Comparison of ENCODE assay signal across 27 cellular contexts in genomic region chr12:81070846-81071245, GRCh38. TPM values are rescaled to one million over a fixed set of nuclear protein-coding genes. Genes with fewer than 3 reads are reported as not detected.
"Had no signal": no experiment of that assay in that cellular context is flagged by ENCODE, and none has a peak within 500 bp of the region (broad histone marks: within the 10 kb centered on the region; RNA-seq: fewer than 3 reads in every experiment).

No MANE protein-coding gene starts in this region.

- DNase-seq: activated B cell treated with CpG ODN at 0.5 μM for 24 hours; activated CD4-positive, alpha-beta T cell treated with anti-CD3 and anti-CD28 coated beads for 1 hour; activated CD4-positive, alpha-beta T cell treated with anti-CD3 and anti-CD28 coated beads, Interleukin-2, amount 10 ng/mL, durations not matched to agents 24 days and 14 days; activated CD4-positive, alpha-beta T cell treated with anti-CD3 and anti-CD28 coated beads, Interleukin-2, amount 50 U/mL, for 48 hours; activated CD8-positive, alpha-beta memory T cell treated with anti-CD3 and anti-CD28 coated beads, Interleukin-2, amount 10 ng/mL, durations not matched to agents 7 days and 5 days; activated effector memory CD4-positive, alpha-beta T cell treated with anti-CD3 and anti-CD28 coated beads, Interleukin-2, amount 50 U/mL, for 16 hours; activated naive CD4-positive, alpha-beta T cell treated with Interleukin-2 at 50 U/mL for 16 hours; activated naive CD8-positive, alpha-beta T cell treated with anti-CD3 and anti-CD28 coated beads, Interleukin-2, amount 50 U/mL, for 24 hours; activated T-cell treated with anti-CD3 and anti-CD28 coated beads, Interleukin-2, amount 50 U/mL, for 4 hours; amygdala; caudate nucleus; MV-4-11; NCI-H1105; NCI-H1436; NCI-H1694 treated with DMSO at 0.1 percent for 48 hours; NCI-H2029 treated with DMSO at 0.1 percent for 48 hours; NCI-H345; NCI-H510A; NCI-H526 treated with DMSO at 0.1 percent for 48 hours; NCI-H82; SIG-M5; T-helper 17 cell; T1000 had no signal

- H3K4me2 ChIP-seq: KMS-11 had no signal

- H3K9ac ChIP-seq: KMS-11 had no signal

- H3K27ac ChIP-seq: KMS-11 had no signal

- ATAC-seq: activated CD8-positive, alpha-beta memory T cell treated with anti-CD3 and anti-CD28 coated beads, Interleukin-2, amount 10 ng/mL, durations not matched to agents 7 days and 5 days; activated naive CD4-positive, alpha-beta T cell treated with anti-CD3 and anti-CD28 coated beads, Interleukin-2, amount 50 U/mL, for 72 hours; activated naive CD8-positive, alpha-beta T cell treated with anti-CD3 and anti-CD28 coated beads, Interleukin-2, amount 50 U/mL, for 24 hours; activated T-cell treated with anti-CD3 and anti-CD28 coated beads, Interleukin-2, amount 50 U/mL, for 4 hours; T-helper 17 cell had no signal

RNA-seq across cellular contexts. Expression of gene ACSS3, which starts 7.0 kb away (rescaled TPM):
- total RNA-seq: activated B cell treated with CpG ODN at 0.5 μM for 24 hours; activated CD4-positive, alpha-beta T cell treated with anti-CD3 and anti-CD28 coated beads, Interleukin-2, amount 10 ng/mL, durations not matched to agents 24 days and 14 days; activated CD8-positive, alpha-beta memory T cell treated with anti-CD3 and anti-CD28 coated beads, Interleukin-2, amount 10 ng/mL, durations not matched to agents 7 days and 5 days; activated naive CD4-positive, alpha-beta T cell treated with anti-CD3 and anti-CD28 coated beads, Interleukin-2, amount 50 U/mL, for 72 hours; MCF 10A; OCI-LY7; T-helper 17 cell had no signal
